21 cellular contexts compared by ENCODE assay signal in genomic region chr11:88308576-88308975, GRCh38. TPM values are rescaled to one million over a fixed set of nuclear protein-coding genes. Genes with fewer than 3 reads are reported as not detected.
DNase-seq lines count a peak whose midpoint lies in the region; ATAC-seq and TF ChIP-seq lines count a peak whose summit lies in the region.
"Had no signal": no experiment of that assay in that cellular context is flagged by ENCODE, and none has a peak within 500 bp of the region (broad histone marks: within the 10 kb centered on the region; RNA-seq: fewer than 3 reads in every experiment).

No MANE protein-coding gene starts in this region.

- H3K9ac ChIP-seq in H9 (ENCODE audit: extremely low read depth, insufficient read length, low read length) (no peak overlapping the region), iPS-15b (ENCODE audit: low read depth, low read length) (peak overlapping the region; percentile 9)

- H3K27ac ChIP-seq in A673 (ENCODE audit: low read depth, low read length, poor library complexity, severe bottlenecking): no peak overlapping the region
- H3K27ac ChIP-seq in H9 (ENCODE audit: insufficient read length, low read depth, low read length): peak overlapping the region; percentile 96
- H3K27ac ChIP-seq: RWPE1 had no signal

- H2BK20ac ChIP-seq in H9 (ENCODE audit: low read depth, low read length, poor library complexity, severe bottlenecking): peak overlapping the region; percentile 1

- no peak overlapping the region for H2BK12ac ChIP-seq in H9 (ENCODE audit: insufficient read length, low read depth, low read length)

- BruUV-seq in A673 (replicated peaks; lab: Mats Ljungman, UMichigan): no TSS peak

- no peak overlapping the region for H3T11ph ChIP-seq in H9 (ENCODE audit: low read length)

- H3K36me3 Mint-ChIP-seq in H9 (ENCODE audit: insufficient read depth in 1 of 3, low read depth in 3 of 3): peaks cover 41 to 76% (median 75%) of the 10 kb centered on the region in 3 experiments
- peaks cover 62% of the 10 kb centered on the region for H3K36me3 Mint-ChIP-seq in WTC11

- no peak overlapping the region for H2BK15ac ChIP-seq in H9 (ENCODE audit: low read depth, low read length)

- H3K79me1 ChIP-seq in H9 (ENCODE audit: insufficient read depth, low read depth, low read length, poor library complexity, severe bottlenecking): peaks cover 2% of the 10 kb centered on the region

- no peaks in the 10 kb centered on the region for H3K27me3 ChIP-seq in A673 (replicated peaks; ENCODE audit: insufficient read depth, low read depth, low read length, poor library complexity)
- no peaks in the 10 kb centered on the region for H3K27me3 ChIP-seq in H9 (ENCODE audit: insufficient read depth, low read length)
- no peaks in the 10 kb centered on the region for H3K27me3 ChIP-seq in iPS-15b (ENCODE audit: control insufficient read depth, insufficient read depth, low read length)

- H2AFZ ChIP-seq in H9 (ENCODE audit: low read length): no peak overlapping the region

- POLR2A ChIA-PET in A673 (lab: Charles Lee; ENCODE audit: low non-redundant PET) (no interaction called here), WTC11 (lab: Charles Lee) (interaction anchor here (0.6 to 1.6 kb wide), 7 partner anchors 18 to 1046 kb away, joined by 3 to 26 read pairs (median 5); partner anchors contain the start of genes CTSC and RAB38)

- no peaks in the 10 kb centered on the region for H3K23me2 ChIP-seq in H9 (ENCODE audit: insufficient read length, low read depth, low read length, poor library complexity, severe bottlenecking)

- peak; percentile 88 for ATAC-seq in WTC11
- ATAC-seq: HepG2, PC-3 had no signal

- peaks cover 5 to 10% of the 10 kb centered on the region in 2 experiments; a peak in 3 of 5 replicates for H3K9me3 Mint-ChIP-seq in H9
- H3K9me3 Mint-ChIP-seq in WTC11: peaks cover 12% of the 10 kb centered on the region
- H3K9me3 Mint-ChIP-seq: CD4-positive, alpha-beta T cell had no signal

- H3K4me3 Mint-ChIP-seq in H9 (peak overlapping the region; percentile 45 to 70), WTC11 (peak overlapping the region; percentile 65)
- H3K4me3 Mint-ChIP-seq: CD4-positive, alpha-beta T cell had no signal

- DNase-seq in A673 (ENCODE audit: low spot score) (peak; percentile 70), H9 (peak; percentile 93), WTC11 (ENCODE audit: low spot score) (peak; percentile 61), cerebellar cortex (ENCODE audit: low spot score) (no peak), NCI-H2107 treated with DMSO at 0.1 percent for 48 hours (lab: John Stamatoyannopoulos, UW; ENCODE audit: unreplicated experiment) (no peak)
- DNase-seq in activated naive CD4-positive, alpha-beta T cell (lab: John Stamatoyannopoulos, UW): no peak
- DNase-seq in stimulated activated naive CD4-positive, alpha-beta T cell treated with Interleukin-2 at 50 U/mL for 16 hours (lab: John Stamatoyannopoulos, UW): no peak
- DNase-seq: CD4-positive, alpha-beta T cell; DMS153; HCEC 1CT; KBM-7; NCI-H187; NCI-H2107; NCI-H2227 treated with DMSO at 0.1 percent for 48 hours; NCI-H510A treated with DMSO at 0.1 percent for 48 hours; NCI-H82; PC-3; SIG-M5 had no signal

- no peak overlapping the region for H4K8ac ChIP-seq in H9 (replicated peaks; ENCODE audit: insufficient read length, low read depth, low read length)

- H3K79me2 ChIP-seq in H9 (ENCODE audit: insufficient read depth, low read length): peaks cover 5% of the 10 kb centered on the region; the same call in 1 of the 2 replicates

- no peak overlapping the region for H3K23ac ChIP-seq in H9 (ENCODE audit: insufficient read length, low read depth, low read length)

- H3K9me3 ChIP-seq in A673 (ENCODE audit: low read depth, low read length, poor library complexity, severe bottlenecking): no peaks in the 10 kb centered on the region
- no peaks in the 10 kb centered on the region for H3K9me3 ChIP-seq in H9 (ENCODE audit: control insufficient read depth, low read depth, low read length)
- no peaks in the 10 kb centered on the region for H3K9me3 ChIP-seq in iPS-15b (ENCODE audit: control insufficient read depth, insufficient read depth, low read length)

- intact Hi-C loops in A673 (cut with micrococcal nuclease; ENCODE audit: unreplicated experiment): no loop called here

- no peak overlapping the region for H3K56ac ChIP-seq in H9 (ENCODE audit: insufficient read length, low read depth, low read length)

- no peaks in the 10 kb centered on the region for H4K20me1 ChIP-seq in H9 (ENCODE audit: control insufficient read depth, insufficient read depth, insufficient read length)

- H3K18ac ChIP-seq in H9 (ENCODE audit: insufficient read length, low read depth, low read length): no peak overlapping the region

- no peaks in the 10 kb centered on the region for H3K4me1 ChIP-seq in A673 (ENCODE audit: insufficient read depth, low read length, poor library complexity, severe bottlenecking)
- H3K4me1 ChIP-seq in H9 (ENCODE audit: insufficient read depth, low read length): peaks cover 8% of the 10 kb centered on the region; the same call in 1 of the 2 replicates
- peaks cover 34% of the 10 kb centered on the region for H3K4me1 ChIP-seq in iPS-15b (ENCODE audit: control insufficient read depth, insufficient read depth, low read length)

- H2AK5ac ChIP-seq in H9 (ENCODE audit: insufficient read length, low read length): no peak overlapping the region

- H4K91ac ChIP-seq in H9 (ENCODE audit: insufficient read length, low read depth, low read length): no peak overlapping the region

- CTCF ChIA-PET in A673 (lab: Charles Lee): no interaction called here
- CTCF ChIA-PET in WTC11 (lab: Charles Lee): interaction anchor here (0.6 to 1.5 kb wide), 9 partner anchors 18 to 375 kb away, joined by 3 to 5 read pairs (median 4); partner anchors contain the start of gene CTSC

- H3K4me3 ChIP-seq in A673 (ENCODE audit: low read depth, low read length, poor library complexity, severe bottlenecking): no peak overlapping the region
- peak overlapping the region; percentile 3 for H3K4me3 ChIP-seq in iPS-15b (ENCODE audit: low read depth, low read length)

- no peak overlapping the region for H4K5ac ChIP-seq in H9 (ENCODE audit: insufficient read length, low read depth, low read length)

- TF ChIP-seq CTCF in A673 (conservative IDR thresholded peaks at IDR 0.05; ENCODE audit: low read depth, low read length): no peak
- TF ChIP-seq CTCF in H9 (conservative IDR thresholded peaks at IDR 0.05): no peak
- TF ChIP-seq CTCF in WTC11 (IDR thresholded peaks at IDR 0.05): no peak

- H2BK5ac ChIP-seq in H9 (ENCODE audit: insufficient read length, low read length): no peak overlapping the region

- H3K14ac ChIP-seq in H9 (ENCODE audit: insufficient read depth, low read length): no peak overlapping the region

- H3K4ac ChIP-seq in H9 (ENCODE audit: low read depth, low read length): no peak overlapping the region

- H3K27ac Mint-ChIP-seq in H9 (peak overlapping the region; percentile 99 to 100 (median 99)), WTC11 (peak overlapping the region; percentile 100)
- H3K27ac Mint-ChIP-seq: CD4-positive, alpha-beta T cell had no signal

- H3K27me3 Mint-ChIP-seq in H9 (ENCODE audit: low read depth): no peaks in the 10 kb centered on the region
- H3K27me3 Mint-ChIP-seq in WTC11 (ENCODE audit: low read depth): no peaks in the 10 kb centered on the region
- H3K27me3 Mint-ChIP-seq: CD4-positive, alpha-beta T cell had no signal

- H3K4me1 Mint-ChIP-seq in H9 (peaks cover 66 to 75% of the 10 kb centered on the region in 2 experiments), WTC11 (peaks cover 76% of the 10 kb centered on the region)

- peak overlapping the region; percentile 42 for H3K4me2 ChIP-seq in H9 (ENCODE audit: insufficient read depth, insufficient read length, low read length)

- WGBS in H9 (ENCODE audit: extremely low coverage, insufficient read length, low lambda C conversion rate): no CpG with 5 or more reads among the region's 2 CpGs

- H2BK120ac ChIP-seq in H9 (ENCODE audit: low read depth, low read length, poor library complexity, severe bottlenecking): peak overlapping the region; percentile 0

- H3K36me3 ChIP-seq in A673 (ENCODE audit: insufficient read depth, low read length, poor library complexity, severe bottlenecking) (no peaks in the 10 kb centered on the region), iPS-15b (ENCODE audit: control insufficient read depth, insufficient read depth, low read length) (peaks cover 12% of the 10 kb centered on the region)

TF ChIP-seq in WTC11, 78 proteins besides CTCF, POLR2A, EP300 and RAD21 (continues in another document):
- TF ChIP-seq OVOL2 (CRISPR knock-in tag; IDR thresholded peaks at IDR 0.05; ENCODE audit: borderline replicate concordance): no peak
- peak; percentile 56; the same call in 1 of the 2 replicates for TF ChIP-seq MAX (CRISPR knock-in tag; IDR thresholded peaks at IDR 0.05)
- TF ChIP-seq USF2 (CRISPR knock-in tag; IDR thresholded peaks at IDR 0.05): peak; percentile 62
- peak; percentile 57; the same call in 1 of the 2 replicates for TF ChIP-seq USF1 (CRISPR knock-in tag; IDR thresholded peaks at IDR 0.05)
- TF ChIP-seq NFYB (CRISPR knock-in tag; conservative IDR thresholded peaks at IDR 0.05; ENCODE audit: low read depth): no peak

RNA-seq across cellular contexts. Expression of gene CTSC, which starts 29.0 kb away (rescaled TPM):
- 86.4 and 116 TPM in 2 replicates for total RNA-seq in A673 (2021)
- 359 TPM in 2 replicates for total RNA-seq in H9 (2021)
- total RNA-seq in WTC11 (2021): 269 to 299 TPM (median 293 TPM) in 3 replicates

Comparison
In these comparisons a context has a peak if more than half of its experiments do, and no peak if none do; other contexts are left out.
1. DNase-seq: peak in A673 (single experiment), H9 (single experiment) and WTC11 (single experiment); none in activated naive CD4-positive, alpha-beta T cell (0 of 4), cerebellar cortex (single experiment), stimulated activated naive CD4-positive, alpha-beta T cell treated with Interleukin-2 at 50 U/mL for 16 hours (single experiment) and NCI-H2107 treated with DMSO at 0.1 percent for 48 hours (single experiment).